Comparison of ENCODE assay signal across 36 cellular contexts in the genomic region with DNA sequence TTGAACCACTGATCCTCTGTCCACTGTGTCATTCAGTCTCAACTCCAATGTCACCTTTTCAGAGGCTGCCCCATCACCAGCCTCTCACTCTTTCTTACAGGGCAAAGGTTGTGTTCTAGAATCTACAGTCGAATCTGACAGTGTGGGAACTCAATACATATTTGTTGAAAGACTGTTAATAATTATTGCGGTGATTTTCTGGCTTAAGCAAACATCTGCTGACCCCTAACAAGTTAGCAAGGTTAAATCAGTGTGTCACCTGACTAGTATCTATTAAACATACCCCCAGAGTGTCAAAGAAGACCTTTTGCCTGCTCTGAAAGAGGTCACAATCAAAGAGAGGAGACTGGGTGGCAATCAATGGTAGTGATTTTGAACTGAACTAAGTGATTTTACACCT. TPM values are rescaled to one million over a fixed set of nuclear protein-coding genes. Genes with fewer than 3 reads are reported as not detected.
"Had no signal": no experiment of that assay in that cellular context is flagged by ENCODE, and none has a peak within 500 bp of the region (broad histone marks: within the 10 kb centered on the region; RNA-seq: fewer than 3 reads in every experiment).

No MANE protein-coding gene starts in this region.

- FAIRE-seq: astrocyte, bronchial epithelial cell had no signal

- H3K36me3 ChIP-seq: adrenal gland, ascending aorta, brain microvascular endothelial cell, breast epithelium, cardiac muscle cell had no signal

- H3K27ac ChIP-seq: adrenal gland, ascending aorta, body of pancreas, brain microvascular endothelial cell, breast epithelium, cardiac muscle cell had no signal

- DNase-seq: activated effector memory CD4-positive, alpha-beta T cell treated with anti-CD3 and anti-CD28 coated beads, Interleukin-2, amount 50 U/mL, for 16 hours; activated effector memory CD4-positive, alpha-beta T cell treated with Interleukin-2 at 50 U/mL for 16 hours; activated gamma-delta T cell; activated gamma-delta T cell treated with Interleukin-2 at 50 U/mL for 16 hours; activated naive CD4-positive, alpha-beta T cell; activated naive CD4-positive, alpha-beta T cell treated with anti-CD3 and anti-CD28 coated beads for 36 hours; activated naive CD4-positive, alpha-beta T cell treated with anti-CD3 and anti-CD28 coated beads, Interleukin-2, amount 10 ng/mL, durations not matched to agents 7 days and 5 days; activated naive CD4-positive, alpha-beta T cell treated with anti-CD3 and anti-CD28 coated beads, Interleukin-2, amount 50 U/mL, for 16 hours; activated naive CD4-positive, alpha-beta T cell treated with Interleukin-2 at 50 U/mL for 16 hours; activated naive CD8-positive, alpha-beta T cell treated with anti-CD3 and anti-CD28 coated beads for 36 hours; activated naive CD8-positive, alpha-beta T cell treated with anti-CD3 and anti-CD28 coated beads, Interleukin-2, amount 10 ng/mL, durations not matched to agents 7 days and 5 days; activated naive CD8-positive, alpha-beta T cell treated with anti-CD3 and anti-CD28 coated beads, Interleukin-2, amount 50 U/mL, for 24 hours; activated T-cell treated with anti-CD3 and anti-CD28 coated beads, Interleukin-2, amount 50 U/mL, for 1 hour; activated T-cell treated with anti-CD3 and anti-CD28 coated beads, Interleukin-2, amount 50 U/mL, for 24 hours; activated T-cell treated with anti-CD3 and anti-CD28 coated beads, Interleukin-2, amount 50 U/mL, for 4 hours; activated T-cell treated with anti-CD3 and anti-CD28 coated beads, Interleukin-2, amount 50 U/mL, for 48 hours; activated T-cell treated with anti-CD3 and anti-CD28 coated beads, Interleukin-2, amount 50 U/mL, for 72 hours; adrenal gland; amniotic stem cell; amygdala; anterior cingulate cortex; aorta; body of pancreas; brain microvascular endothelial cell; caudate nucleus; central memory CD4-positive, alpha-beta T cell; cerebellar nuclear complex had no signal

- ATAC-seq: activated naive CD4-positive, alpha-beta T cell treated with anti-CD3 and anti-CD28 coated beads, Interleukin-2, amount 50 U/mL, for 72 hours; activated naive CD8-positive, alpha-beta T cell treated with anti-CD3 and anti-CD28 coated beads, Interleukin-2, amount 50 U/mL, for 24 hours; activated T-cell treated with anti-CD3 and anti-CD28 coated beads, Interleukin-2, amount 50 U/mL, for 4 hours; activated T-cell treated with anti-CD3 and anti-CD28 coated beads, Interleukin-2, amount 50 U/mL, for 72 hours; activated T-helper 17 cell treated with anti-CD3 and anti-CD28 coated beads, Interleukin-2, amount 50 U/mL, for 72 hours; body of pancreas had no signal

- H3K4me1 ChIP-seq: adrenal gland, ascending aorta, body of pancreas, breast epithelium had no signal

- H3K27me3 ChIP-seq: adrenal gland, ascending aorta, body of pancreas, brain microvascular endothelial cell, breast epithelium, cardiac muscle cell had no signal

- H3K9me3 ChIP-seq: adrenal gland, ascending aorta, body of pancreas, breast epithelium had no signal

- H3K4me3 ChIP-seq: adrenal gland, ascending aorta, body of pancreas, breast epithelium, cardiac muscle cell had no signal

RNA-seq across cellular contexts. Expression of a gene that starts 41.9 kb away (rescaled TPM):
- total RNA-seq: activated naive CD4-positive, alpha-beta T cell treated with anti-CD3 and anti-CD28 coated beads for 36 hours; activated naive CD4-positive, alpha-beta T cell treated with anti-CD3 and anti-CD28 coated beads, Interleukin-2, amount 50 U/mL, for 72 hours; activated naive CD8-positive, alpha-beta T cell treated with anti-CD3 and anti-CD28 coated beads for 36 hours; activated naive CD8-positive, alpha-beta T cell treated with anti-CD3 and anti-CD28 coated beads, Interleukin-2, amount 10 ng/mL, durations not matched to agents 7 days and 5 days; activated T-cell treated with anti-CD3 and anti-CD28 coated beads, Interleukin-2, amount 50 U/mL, for 4 hours; activated T-helper 1 cell treated with anti-CD3 and anti-CD28 coated beads, Interleukin-12 subunit alpha, Interleukin-12 subunit beta, Interleukin-2, Interleukin-4 antibody, amounts not matched to agents 30 ng/mL and 10 ng/mL and 1 ng/mL, durations not matched to agents 14 hours and 24 hours and 36 hours; activated T-helper 17 cell treated with anti-CD3 and anti-CD28 coated beads, Interleukin-2, amount 50 U/mL, for 72 hours; activated T-helper 2 cell treated with anti-CD3 and anti-CD28 coated beads, Interferon-gamma antibody, Interleukin-2, Interleukin-4, amounts not matched to agents 10 μg/mL and 5 μg/mL and 100 μg/mL, durations not matched to agents 14 hours and 24 hours and 36 hours had no signal
- polyA plus RNA-seq: aorta, cardiac muscle cell had no signal
